8 cellular contexts compared by ENCODE assay signal in genomic region chr19:47112166-47112663, GRCh38. TPM values are rescaled to one million over a fixed set of nuclear protein-coding genes. Genes with fewer than 3 reads are reported as not detected.
DNase-seq lines count a peak whose midpoint lies in the region; ATAC-seq and TF ChIP-seq lines count a peak whose summit lies in the region.

No MANE protein-coding gene starts in this region.

- DNase-seq in GM12865 (ENCODE audit: low read depth) (peak; percentile 95), NCI-H526 treated with DMSO at 0.1 percent for 48 hours (lab: John Stamatoyannopoulos, UW) (peak; percentile 53), dermis blood vessel endothelial cell (peak; percentile 84), lower leg skin (ENCODE audit: low spot score in 2 of 2) (peak; percentile 85 to 96)
- peak; percentile 85 to 87 for DNase-seq in activated CD4-positive, alpha-beta T cell treated with anti-CD3 and anti-CD28 coated beads, Interleukin-2, amount 50 U/mL, for 48 hours
- DNase-seq in stimulated activated CD4-positive, alpha-beta T cell treated with anti-CD3 and anti-CD28 coated beads, Interleukin-4, amount 100 ng/mL, for 4 hours, result peak; percentile 85 to 93

- intact Hi-C loops in lower leg skin (cut with DNase I; ENCODE audit: low total_unique reads), result no loop called here

- ATAC-seq in HG03139 (IDR thresholded peaks at IDR 0.05; ENCODE audit: unreplicated experiment) (peak; percentile 21), GM19351 (IDR thresholded peaks at IDR 0.05; ENCODE audit: unreplicated experiment) (no peak)

- WGBS in lower leg skin, 2 donors, result 0 to 1% methylated on average over 18 to 49 of the region's 54 CpGs

- TF ChIP-seq CTCF in GM12865 (IDR thresholded peaks at IDR 0.05; ENCODE audit: insufficient read depth, low read depth, low read length, missing control alignments) (no peak), lower leg skin (IDR thresholded peaks at IDR 0.05) (no peak)

- H3K4me3 ChIP-seq in GM12865 (ENCODE audit: low read depth, low read length), result peak overlapping the region; percentile 98
- H3K4me3 ChIP-seq in lower leg skin (ENCODE audit: low read depth, poor library complexity, severe bottlenecking), result peak overlapping the region; percentile 94

- TF ChIP-seq POLR2A in lower leg skin (IDR thresholded peaks at IDR 0.05), result no peak

RNA-seq across cellular contexts. Expression of gene ZC3H4, which starts 1.4 kb away (rescaled TPM):
- total RNA-seq in dermis blood vessel endothelial cell (11.9 and 21.9 TPM in 2 replicates), lower leg skin (10 to 100 TPM; 21.8 to 29.5 (median 27.6) TPM)

RNA-seq across cellular contexts. Expression of gene SAE1, which starts 18.4 kb away (rescaled TPM):
- total RNA-seq in dermis blood vessel endothelial cell (168 and 236 TPM in 2 replicates), lower leg skin (10 to 100 TPM; 38.8 to 56.1 (median 44.2) TPM)
